In genomic region chr12:74547249-74547648, GRCh38 we compare ENCODE assay signal across 27 cellular contexts. TPM values are rescaled to one million over a fixed set of nuclear protein-coding genes. Genes with fewer than 3 reads are reported as not detected.
DNase-seq lines count a peak whose midpoint lies in the region; ATAC-seq, FAIRE-seq and TF ChIP-seq lines count a peak whose summit lies in the region.
"Had no signal": no experiment of that assay in that cellular context is flagged by ENCODE, and none has a peak within 500 bp of the region (broad histone marks: within the 10 kb centered on the region; RNA-seq: fewer than 3 reads in every experiment).

No MANE protein-coding gene starts in this region.

- peaks cover 5% of the 10 kb centered on the region for H3K4me1 Mint-ChIP-seq in activated T-cell treated with anti-CD3 and anti-CD28 coated beads, Interleukin-2, amount 50 U/mL, for 72 hours (ENCODE audit: low read depth)
- H3K4me1 Mint-ChIP-seq in nephron progenitor cell, result peaks cover 9% of the 10 kb centered on the region

- CTCF ChIA-PET in A549 (lab: Yijun Ruan, JAX), result interaction anchor here (0.6 kb wide), 1 partner anchor 429 kb away, joined by 8 read pairs; no protein-coding TSS in a partner anchor

- TF ChIP-seq EP300 in A549 (IDR thresholded peaks at IDR 0.05), result no peak

- H3K9ac ChIP-seq in endocrine pancreas (ENCODE audit: control insufficient read depth, insufficient read depth, low read length), result peak overlapping the region; percentile 41
- H3K9ac ChIP-seq: BLaER1 treated with 17β-estradiol and CSF1 and Interleukin-3, amounts not matched to agents 10 nM and 100 nM had no signal

- POLR2A ChIA-PET in A549 (lab: Yijun Ruan, JAX), result no interaction called here

- TF ChIP-seq CTCF in A549 (IDR thresholded peaks at IDR 0.05) (no peak), nephron progenitor cell (IDR thresholded peaks at IDR 0.05) (no peak), GM13977 (IDR thresholded peaks at IDR 0.05; ENCODE audit: extremely low read depth, insufficient read depth, missing control alignments) (no peak)

- H3K27me3 Mint-ChIP-seq in activated T-cell treated with anti-CD3 and anti-CD28 coated beads, Interleukin-2, amount 50 U/mL, for 72 hours (ENCODE audit: low read depth), result no peaks in the 10 kb centered on the region
- H3K27me3 Mint-ChIP-seq in nephron progenitor cell (ENCODE audit: low read depth, poor library complexity), result no peaks in the 10 kb centered on the region
- H3K27me3 Mint-ChIP-seq: CD4-positive, alpha-beta T cell; CD8-positive, alpha-beta memory T cell had no signal

- H3K9me3 ChIP-seq in A549, result no peaks in the 10 kb centered on the region
- H3K9me3 ChIP-seq in endocrine pancreas (ENCODE audit: control insufficient read depth, low read length), result no peaks in the 10 kb centered on the region
- H3K9me3 ChIP-seq: BE2C; BLaER1 treated with 17β-estradiol and CSF1 and Interleukin-3, amounts not matched to agents 10 nM and 100 nM; HAP-1 had no signal

- in situ Hi-C loops in GM13977 (cut with MboI; ENCODE audit: low pct_unique_long_range_greater_than_20kb, low sequenced_read_pairs, unreplicated experiment), result no loop called here

- H3K4me2 ChIP-seq in A549, result no peak overlapping the region
- H3K4me2 ChIP-seq: BLaER1 treated with 17β-estradiol and CSF1 and Interleukin-3, amounts not matched to agents 10 nM and 100 nM; GM23338 had no signal

- H3K27me3 ChIP-seq in endocrine pancreas (ENCODE audit: control insufficient read depth, insufficient read depth, low read length), result no peaks in the 10 kb centered on the region
- H3K27me3 ChIP-seq: BE2C; BLaER1 treated with 17β-estradiol and CSF1 and Interleukin-3, amounts not matched to agents 10 nM and 100 nM had no signal

- no peak for ATAC-seq in activated T-cell treated with anti-CD3 and anti-CD28 coated beads, Interleukin-2, amount 50 U/mL, for 72 hours (replicated peaks in 1 of 2)
- ATAC-seq in A549, result peak; percentile 30 to 40; a peak in 2 of 6 replicates
- ATAC-seq: GM12878, GM23338 had no signal

- no peaks in the 10 kb centered on the region for H3K36me3 ChIP-seq in endocrine pancreas (ENCODE audit: control insufficient read depth, insufficient read depth, low read length)
- H3K36me3 ChIP-seq: BE2C, HAP-1 had no signal

- H3K27ac ChIP-seq in A549, result no peak overlapping the region
- H3K27ac ChIP-seq: 22Rv1; BLaER1 treated with 17β-estradiol and CSF1 and Interleukin-3, amounts not matched to agents 10 nM and 100 nM had no signal

- peaks cover 0 to 6% of the 10 kb centered on the region in 2 donors for H3K36me3 Mint-ChIP-seq in activated T-cell treated with anti-CD3 and anti-CD28 coated beads, Interleukin-2, amount 50 U/mL, for 72 hours (ENCODE audit: insufficient read depth in 2 of 2)
- peaks cover 22% of the 10 kb centered on the region for H3K36me3 Mint-ChIP-seq in nephron progenitor cell (ENCODE audit: low read depth)

- WGBS in A549 (ENCODE audit: missing lambda C conversion rate), result 47% methylated on average over 2 of the region's 2 CpGs

- no peak for FAIRE-seq in A549 (lab: Jason Lieb, UNC)
- FAIRE-seq: A204.1, D721Med, GM12878, GM19239, H54 had no signal

- no peak for DNase-seq in activated T-cell treated with anti-CD3 and anti-CD28 coated beads, Interleukin-2, amount 50 U/mL, for 72 hours
- DNase-seq in activated T-cell treated with anti-CD3 and anti-CD28 coated beads, Interleukin-2, amount 50 U/mL, for 1 hour, result no peak
- DNase-seq in A549 (ENCODE audit: low read depth in 1 of 2, low spot score in 1 of 2) (no peak), nephron progenitor cell (no peak), GM13977 (ENCODE audit: low spot score) (no peak), GM19238 (ENCODE audit: insufficient read length, low spot score) (no peak)
- DNase-seq: ACHN; AML-193; BE2C; CD4-positive, alpha-beta T cell; CD8-positive, alpha-beta memory T cell; DMS 273 treated with DMSO at 0.1 percent for 48 hours; DMS79; EL; GDM1; HFFc6 had no signal

- H3K4me1 ChIP-seq in A549 (no peaks in the 10 kb centered on the region), endocrine pancreas (ENCODE audit: control insufficient read depth, insufficient read depth, low read length) (peaks cover 6% of the 10 kb centered on the region)
- H3K4me1 ChIP-seq: HAP-1 had no signal

- H3K4me3 Mint-ChIP-seq in activated T-cell treated with anti-CD3 and anti-CD28 coated beads, Interleukin-2, amount 50 U/mL, for 72 hours, result no peak overlapping the region
- H3K4me3 Mint-ChIP-seq in nephron progenitor cell, result no peak overlapping the region
- H3K4me3 Mint-ChIP-seq: CD14-positive monocyte; CD4-positive, alpha-beta T cell; CD8-positive, alpha-beta memory T cell; GM23338; HFFc6 had no signal

- TF ChIP-seq POLR2A in A549 (IDR thresholded peaks at IDR 0.05; ENCODE audit: low read length), result no peak

- peak overlapping the region; percentile 15 for H3K27ac Mint-ChIP-seq in activated T-cell treated with anti-CD3 and anti-CD28 coated beads, Interleukin-2, amount 50 U/mL, for 72 hours
- H3K27ac Mint-ChIP-seq in nephron progenitor cell, result peak overlapping the region; percentile 42
- H3K27ac Mint-ChIP-seq: CD4-positive, alpha-beta T cell; GM23338; HFFc6 had no signal

- no peaks in the 10 kb centered on the region for H3K9me3 Mint-ChIP-seq in activated T-cell treated with anti-CD3 and anti-CD28 coated beads, Interleukin-2, amount 50 U/mL, for 72 hours
- H3K9me3 Mint-ChIP-seq in nephron progenitor cell, result no peaks in the 10 kb centered on the region
- H3K9me3 Mint-ChIP-seq: CD4-positive, alpha-beta T cell; CD8-positive, alpha-beta memory T cell; GM23338; HFFc6 had no signal

- no peak for TF ChIP-seq RAD21 in A549 (conservative IDR thresholded peaks at IDR 0.05 in 1 of 2, IDR thresholded peaks at IDR 0.05 in 1 of 2)

- H3K4me3 ChIP-seq in A549 (no peak overlapping the region), endocrine pancreas (ENCODE audit: control insufficient read depth, insufficient read depth, low read length) (no peak overlapping the region)
- H3K4me3 ChIP-seq: BLaER1 treated with 17β-estradiol and CSF1 and Interleukin-3, amounts not matched to agents 10 nM and 100 nM; GM12878; GM23338; HAP-1 had no signal

TF ChIP-seq in A549, 52 proteins besides CTCF, POLR2A, EP300 and RAD21:
- TF ChIP-seq RNF2 (IDR thresholded peaks at IDR 0.05; ENCODE audit: borderline replicate concordance, low read depth), result no peak
- TF ChIP-seq ZC3H11A (IDR thresholded peaks at IDR 0.05), result no peak
- TF ChIP-seq MAFK (IDR thresholded peaks at IDR 0.05; ENCODE audit: partially characterized antibody), result no peak
- no peak for TF ChIP-seq TP53 (CRISPR knock-in tag; IDR thresholded peaks at IDR 0.05)
- TF ChIP-seq JUNB (IDR thresholded peaks at IDR 0.05), result no peak
- no peak for TF ChIP-seq ELK1 (IDR thresholded peaks at IDR 0.05; ENCODE audit: low read depth, low read length)
- no peak for TF ChIP-seq RCOR1 (IDR thresholded peaks at IDR 0.05; ENCODE audit: low read depth, low read length)
- TF ChIP-seq REST (IDR thresholded peaks at IDR 0.05), result no peak
- no peak for TF ChIP-seq ESRRA (IDR thresholded peaks at IDR 0.05; ENCODE audit: borderline replicate concordance, low read length)
- TF ChIP-seq TFCP2L1 (CRISPR knock-in tag; IDR thresholded peaks at IDR 0.05), result no peak
- no peak for TF ChIP-seq SMC3 (IDR thresholded peaks at IDR 0.05)

RNA-seq across cellular contexts. Expression of gene ATXN7L3B, which starts 9.6 kb away (rescaled TPM):
- total RNA-seq in activated T-cell treated with anti-CD3 and anti-CD28 coated beads, Interleukin-2, amount 50 U/mL, for 72 hours, result 10 to 100 TPM; 25.6 to 28.8 TPM
- polyA plus RNA-seq in A549 (2011; rRNA removed), result 28.8 and 32.8 TPM in 2 replicates
- 7.7 and 9.7 TPM in 2 replicates for polyA plus RNA-seq in A549 (2012; cell fraction: cytosol; rRNA removed)
- polyA plus RNA-seq in A549 (2012; cell fraction: nucleus; rRNA removed), result 5.2 and 8.9 TPM in 2 replicates
- polyA plus RNA-seq in A549 (2017; fragmentation: RNase III; extraction: RNeasy Plus Mini Kit Qiagen cat#74134 plus additional on column Dnase treatment), result 16.7 to 18.2 TPM (median 18.1 TPM) in 3 replicates
- 29.5 and 30.2 TPM in 2 replicates for polyA minus RNA-seq in A549 (2011; rRNA and poly(A)+ RNA removed)

Comparison
In these comparisons a context has a peak if more than half of its experiments do, and no peak if none do; other contexts are left out.
1. ATAC-seq: peak in A549 (2 of 2); none in activated T-cell treated with anti-CD3 and anti-CD28 coated beads, Interleukin-2, amount 50 U/mL, for 72 hours (0 of 2).